8 cellular contexts compared by ENCODE assay signal in the genomic region with DNA sequence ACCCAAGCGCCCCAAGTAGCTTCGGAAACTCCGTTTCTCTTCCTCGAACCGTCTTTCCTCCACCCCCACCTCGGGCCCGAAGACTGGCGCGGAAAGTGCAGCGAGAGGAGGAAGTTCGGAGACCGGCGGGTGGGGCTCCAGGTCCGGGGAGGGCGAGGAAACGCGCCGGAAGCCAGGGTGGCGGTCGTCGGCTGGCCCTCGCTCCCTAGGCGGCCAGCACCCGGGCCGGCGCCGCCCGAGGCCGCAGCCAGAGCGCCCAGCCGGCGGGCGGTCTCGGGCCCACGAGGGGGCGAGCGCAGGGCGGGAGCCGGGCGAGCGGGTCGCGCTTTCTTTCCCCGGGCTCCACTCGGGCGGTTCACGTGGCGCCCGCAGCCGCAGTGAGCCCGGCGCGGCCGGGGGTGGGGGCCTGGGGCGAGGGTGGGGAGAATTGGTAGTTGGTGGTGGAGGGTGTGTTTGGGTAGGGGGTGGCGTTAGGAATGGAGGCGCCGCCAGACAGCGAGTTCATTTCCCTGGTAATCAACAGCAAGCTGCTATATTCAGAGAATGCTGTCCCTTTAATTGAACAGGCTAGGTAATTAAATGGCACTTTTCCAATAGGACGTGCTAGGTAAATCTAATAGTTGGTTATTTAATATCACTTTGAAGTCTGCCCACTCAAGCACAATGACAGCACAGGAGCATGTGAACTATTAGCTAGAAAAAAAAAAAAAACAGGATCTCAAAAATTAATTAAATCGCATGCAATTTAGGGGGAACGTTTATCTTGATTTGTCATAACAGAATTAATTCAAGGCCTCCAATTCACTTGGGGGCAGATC.
DNase-seq lines count a peak whose midpoint lies in the region; ATAC-seq and TF ChIP-seq lines count a peak whose summit lies in the region.

No MANE protein-coding gene starts in this region.

- peak overlapping the region; percentile 75 for H3K4me3 ChIP-seq in choroid plexus epithelial cell (ENCODE audit: low read depth, low read length)

- no peaks in the 10 kb centered on the region for H3K27me3 ChIP-seq in layer of hippocampus (ENCODE audit: control insufficient read depth, insufficient read depth, low read length)

- no peak for TF ChIP-seq CTCF in choroid plexus epithelial cell (conservative IDR thresholded peaks at IDR 0.05; ENCODE audit: low read depth, low read length)

- peak; percentile 69 to 89 (median 77) for DNase-seq in NCI-H1417 (lab: John Stamatoyannopoulos, UW)
- DNase-seq in NCI-H1417 treated with DMSO at 0.1 percent for 48 hours (lab: John Stamatoyannopoulos, UW) = no peak
- DNase-seq in NCI-H2029 (lab: John Stamatoyannopoulos, UW) = peak; percentile 76
- peak; percentile 41 for DNase-seq in activated CD4-positive, alpha-beta T cell treated with anti-CD3 and anti-CD28 coated beads for 1 hour
- peak; percentile 21 for DNase-seq in choroid plexus epithelial cell (ENCODE audit: low read depth)
- peak; percentile 59 for DNase-seq in stimulated activated CD4-positive, alpha-beta T cell treated with anti-CD3 and anti-CD28 coated beads, Interleukin-4, amount 100 ng/mL, for 1 hour

- ATAC-seq in HG02763 (IDR thresholded peaks at IDR 0.05; ENCODE audit: unreplicated experiment) = peak; percentile 40

- H3K27ac ChIP-seq in layer of hippocampus (ENCODE audit: low read depth, low read length) = peak overlapping the region; percentile 52
